Comparison of ENCODE assay signal across 8 cellular contexts in genomic region chr19:13748169-13748884, GRCh38. TPM values are rescaled to one million over a fixed set of nuclear protein-coding genes. Genes with fewer than 3 reads are reported as not detected.
A peak's percentile ranks its signal among the peaks of the same experiment; 100 is the strongest.
DNase-seq lines count a peak whose midpoint lies in the region; ATAC-seq and TF ChIP-seq lines count a peak whose summit lies in the region.

No MANE protein-coding gene starts in this region.

- no peaks in the 10 kb centered on the region for H3K9me3 ChIP-seq in CD4-positive, CD25-positive, alpha-beta regulatory T cell (ENCODE audit: control insufficient read depth in 2 of 2, low read length in 2 of 2)
- no peaks in the 10 kb centered on the region for H3K9me3 ChIP-seq in parathyroid adenoma (ENCODE audit: control insufficient read depth, low read length)

- no peaks in the 10 kb centered on the region for H3K36me3 Mint-ChIP-seq in CD4-positive, CD25-positive, alpha-beta regulatory T cell
- H3K36me3 Mint-ChIP-seq in WTC11 = no peaks in the 10 kb centered on the region

- H3K27ac Mint-ChIP-seq in CD4-positive, CD25-positive, alpha-beta regulatory T cell = peak overlapping the region; percentile 41 to 97 (median 93)
- H3K27ac Mint-ChIP-seq in WTC11 = peak overlapping the region; percentile 92

- peaks cover 19% of the 10 kb centered on the region for H3K4me1 ChIP-seq in CD4-positive, CD25-positive, alpha-beta regulatory T cell (ENCODE audit: control insufficient read depth, insufficient read depth, low read length, poor library complexity, severe bottlenecking)
- no peaks in the 10 kb centered on the region for H3K4me1 ChIP-seq in parathyroid adenoma

- peaks cover 4 to 44% (median 16%) of the 10 kb centered on the region in 4 donors for H3K4me1 Mint-ChIP-seq in CD4-positive, CD25-positive, alpha-beta regulatory T cell
- H3K4me1 Mint-ChIP-seq in WTC11 = peaks cover 9% of the 10 kb centered on the region

- no peak for ATAC-seq in CD4-positive, CD25-positive, alpha-beta regulatory T cell (ENCODE audit: low read depth in 2 of 2)
- peak; percentile 3 for ATAC-seq in HG03354 (IDR thresholded peaks at IDR 0.05; ENCODE audit: poor library complexity, severe bottlenecking, unreplicated experiment)
- no peak for ATAC-seq in WTC11
- ATAC-seq in HG02759 (IDR thresholded peaks at IDR 0.05; ENCODE audit: unreplicated experiment) = no peak

- no peaks in the 10 kb centered on the region for H3K27me3 Mint-ChIP-seq in CD4-positive, CD25-positive, alpha-beta regulatory T cell
- no peaks in the 10 kb centered on the region; the same call in 1 of the 2 replicates for H3K27me3 Mint-ChIP-seq in WTC11 (ENCODE audit: low read depth)

- DNase-seq in CD4-positive, CD25-positive, alpha-beta regulatory T cell = peak in 1 of 3 donors; percentile 54
- DNase-seq in WTC11 (ENCODE audit: low spot score) (no peak), fibroblast of mammary gland (ENCODE audit: low read depth) (peak; percentile 73), dedifferentiated amniotic fluid mesenchymal stem cell (ENCODE audit: extremely low spot score) (no peak)
- DNase-seq in stimulated activated naive CD4-positive, alpha-beta T cell treated with Interleukin-2 at 50 U/mL for 16 hours (lab: John Stamatoyannopoulos, UW) = no peak

- peak overlapping the region; percentile 68 for H3K9ac ChIP-seq in parathyroid adenoma

- peak overlapping the region; percentile 73 for H3K4me2 ChIP-seq in parathyroid adenoma (ENCODE audit: low read length)

- H3K36me3 ChIP-seq in CD4-positive, CD25-positive, alpha-beta regulatory T cell (ENCODE audit: control insufficient read depth, insufficient read depth, low read length) = peaks cover 14% of the 10 kb centered on the region
- H3K36me3 ChIP-seq in parathyroid adenoma (ENCODE audit: control insufficient read depth, insufficient read depth, low read length) = no peaks in the 10 kb centered on the region

- H3K4me3 ChIP-seq in CD4-positive, CD25-positive, alpha-beta regulatory T cell (ENCODE audit: low read depth, low read length) = peak overlapping the region; percentile 93
- H3K4me3 ChIP-seq in fibroblast of mammary gland (ENCODE audit: control insufficient read depth, low read depth, low read length) = peak overlapping the region; percentile 87
- peak overlapping the region; percentile 99 for H3K4me3 ChIP-seq in parathyroid adenoma (ENCODE audit: low read depth, low read length)

- TF ChIP-seq CTCF in WTC11 (IDR thresholded peaks at IDR 0.05) = no peak
- TF ChIP-seq CTCF in fibroblast of mammary gland (conservative IDR thresholded peaks at IDR 0.05; ENCODE audit: control insufficient read depth, insufficient read depth, low read depth, low read length) = no peak
- no peak for TF ChIP-seq CTCF in parathyroid adenoma (IDR thresholded peaks at IDR 0.05)

- peaks cover 9% of the 10 kb centered on the region for H3K79me2 ChIP-seq in parathyroid adenoma

- H3K4me3 Mint-ChIP-seq in CD4-positive, CD25-positive, alpha-beta regulatory T cell = peak overlapping the region; percentile 91 to 96 (median 94)
- peak overlapping the region; percentile 96 for H3K4me3 Mint-ChIP-seq in WTC11

- POLR2A ChIA-PET in WTC11 (lab: Charles Lee) = interaction anchor here (1.0 to 1.6 kb wide), 6 partner anchors 15 to 593 kb away, joined by 3 to 6 read pairs (median 4); partner anchors contain the start of genes C19orf53 and ZSWIM4

- H3K27me3 ChIP-seq in CD4-positive, CD25-positive, alpha-beta regulatory T cell (ENCODE audit: control insufficient read depth, insufficient read depth, low read length) = no peaks in the 10 kb centered on the region
- no peaks in the 10 kb centered on the region for H3K27me3 ChIP-seq in parathyroid adenoma (ENCODE audit: control insufficient read depth, insufficient read depth, low read length)

- peak overlapping the region; percentile 91 for H3K27ac ChIP-seq in CD4-positive, CD25-positive, alpha-beta regulatory T cell (ENCODE audit: insufficient read depth, low read length, poor library complexity, severe bottlenecking)
- peak overlapping the region; percentile 79 for H3K27ac ChIP-seq in parathyroid adenoma

- H3K9me3 Mint-ChIP-seq in CD4-positive, CD25-positive, alpha-beta regulatory T cell = no peaks in the 10 kb centered on the region
- H3K9me3 Mint-ChIP-seq in WTC11 = peaks cover 6% of the 10 kb centered on the region

- H2AFZ ChIP-seq in parathyroid adenoma = peak overlapping the region; percentile 82

- CTCF ChIA-PET in WTC11 (lab: Charles Lee) = interaction anchor here (0.5 to 2.4 kb wide), 18 partner anchors 10 to 324 kb away, joined by 3 to 20 read pairs (median 4); partner anchors contain the start of genes C19orf53, IL27RA, MISP3 and MRI1

TF ChIP-seq in WTC11, 78 proteins besides CTCF, POLR2A, EP300 and RAD21:
- 0 out of 2 replicates have a peak, but pooled peaks have one; percentile 2 for TF ChIP-seq TEAD1 (CRISPR knock-in tag; IDR thresholded peaks at IDR 0.05)
- no peak for TF ChIP-seq KAT7 (CRISPR knock-in tag; IDR thresholded peaks at IDR 0.05; ENCODE audit: borderline replicate concordance)
TF ChIP-seq in WTC11: peak in this region for 1.

RNA-seq across cellular contexts. Expression of gene MRI1, which starts 16.0 kb away (rescaled TPM):
- total RNA-seq in CD4-positive, CD25-positive, alpha-beta regulatory T cell = 38.2 TPM
- polyA plus RNA-seq in CD4-positive, CD25-positive, alpha-beta regulatory T cell = 1 to 10 TPM; 6.6 to 9.3 (median 8.5) TPM
- 27.9 to 29.9 TPM (median 28.1 TPM) in 3 replicates for total RNA-seq in WTC11 (2021)

RNA-seq across cellular contexts. Expression of gene C19orf53, which starts 25.9 kb away (rescaled TPM):
- 61.2 TPM for total RNA-seq in CD4-positive, CD25-positive, alpha-beta regulatory T cell
- polyA plus RNA-seq in CD4-positive, CD25-positive, alpha-beta regulatory T cell = 100 to 1,000 TPM; 205 to 244 (median 237) TPM
- 102 to 112 TPM (median 110 TPM) in 3 replicates for total RNA-seq in WTC11 (2021)

RNA-seq across cellular contexts. Expression of gene ZSWIM4, which starts 46.9 kb away (rescaled TPM):
- 4.5 TPM for total RNA-seq in CD4-positive, CD25-positive, alpha-beta regulatory T cell
- polyA plus RNA-seq in CD4-positive, CD25-positive, alpha-beta regulatory T cell = under 1 TPM; 0.46 to 0.82 (median 0.54) TPM
- 33.4 to 35.5 TPM (median 34.2 TPM) in 3 replicates for total RNA-seq in WTC11 (2021)
